ENCODE assay signal across 21 cellular contexts in genomic region chr11:68560216-68560615, GRCh38.
"Had no signal": no experiment of that assay in that cellular context is flagged by ENCODE, and none has a peak within 500 bp of the region (broad histone marks: within the 10 kb centered on the region; RNA-seq: fewer than 3 reads in every experiment).

No MANE protein-coding gene starts in this region.

- H3K27ac Mint-ChIP-seq: mesothelial cell of epicardium; natural killer cell treated with Interleukin-12 subunit alpha and Interleukin-12 subunit beta and Interleukin-15 and Interleukin-18, amount 100 ng/mL, for 72 hours; progenitor cell of endocrine pancreas; stimulated activated naive B cell treated with anti-CD40 and anti-IgM and Interleukin-4, amounts not matched to agents 10 μg/mL and 1 μg/mL and 100 μg/mL, for 72 hours; type B pancreatic cell had no signal

- ATAC-seq: left colon; left lung; lower lobe of right lung; natural killer cell treated with Interleukin-12 subunit alpha and Interleukin-12 subunit beta and Interleukin-15 and Interleukin-18, amount 100 ng/mL, for 72 hours; right lobe of liver; stimulated activated naive B cell treated with anti-CD40 and anti-IgM and Interleukin-4, amounts not matched to agents 10 μg/mL and 1 μg/mL and 100 μg/mL, for 72 hours; stimulated activated naive CD8-positive, alpha-beta T cell treated with anti-CD3 and anti-CD28 coated beads, Interleukin-15, Interleukin-2, amounts not matched to agents 100 U/mL and 50 U/mL, for 24 hours had no signal

- H3K4me3 Mint-ChIP-seq: mesothelial cell of epicardium; naive B cell; natural killer cell treated with Interleukin-12 subunit alpha and Interleukin-12 subunit beta and Interleukin-15 and Interleukin-18, amount 100 ng/mL, for 72 hours; stimulated activated naive B cell treated with anti-CD40 and anti-IgM and Interleukin-4, amounts not matched to agents 10 μg/mL and 1 μg/mL and 100 μg/mL, for 72 hours; type B pancreatic cell had no signal

- FAIRE-seq: kidney had no signal

- DNase-seq: hippocampal formation; kidney; left colon; left lung; lower lobe of right lung; mesendoderm; naive B cell; ovary; right lobe of liver; stimulated activated CD4-positive, alpha-beta T cell treated with anti-CD3 and anti-CD28 coated beads, Interleukin-1b, Interleukin-23, amount 100 ng/mL, for 48 hours; stimulated activated CD4-positive, alpha-beta T cell treated with anti-CD3 and anti-CD28 coated beads, Interleukin-2, amount 100 ng/mL, for 48 hours; stimulated activated CD4-positive, alpha-beta T cell treated with anti-CD3 and anti-CD28 coated beads, Interleukin-4, amount 100 ng/mL, for 4 hours; stimulated activated CD8-positive, alpha-beta memory T cell treated with anti-CD3 and anti-CD28 coated beads, Interleukin-4, amount 100 ng/mL, for 48 hours; stimulated activated naive B cell treated with anti-CD40 and anti-IgM and Interleukin-4, amounts not matched to agents 10 μg/mL and 1 μg/mL and 100 μg/mL, for 72 hours; stimulated activated naive CD8-positive, alpha-beta T cell treated with anti-CD3 and anti-CD28 coated beads, Interleukin-15, Interleukin-2, amounts not matched to agents 100 U/mL and 50 U/mL, for 24 hours; substantia nigra; uterus had no signal

- H3K9me3 Mint-ChIP-seq: mesothelial cell of epicardium; naive B cell; natural killer cell treated with Interleukin-12 subunit alpha and Interleukin-12 subunit beta and Interleukin-15 and Interleukin-18, amount 100 ng/mL, for 72 hours; stimulated activated naive B cell treated with anti-CD40 and anti-IgM and Interleukin-4, amounts not matched to agents 10 μg/mL and 1 μg/mL and 100 μg/mL, for 72 hours; type B pancreatic cell had no signal

- H3K4me1 Mint-ChIP-seq: mesothelial cell of epicardium had no signal

- H3K27me3 Mint-ChIP-seq: naive B cell; natural killer cell treated with Interleukin-12 subunit alpha and Interleukin-12 subunit beta and Interleukin-15 and Interleukin-18, amount 100 ng/mL, for 72 hours; progenitor cell of endocrine pancreas; stimulated activated naive B cell treated with anti-CD40 and anti-IgM and Interleukin-4, amounts not matched to agents 10 μg/mL and 1 μg/mL and 100 μg/mL, for 72 hours; type B pancreatic cell had no signal
